Comparison of ENCODE assay signal across 17 cellular contexts in genomic region chr5:68419101-68419636, GRCh38.
DNase-seq lines count a peak whose midpoint lies in the region; ATAC-seq and TF ChIP-seq lines count a peak whose summit lies in the region.
"Had no signal": no experiment of that assay in that cellular context is flagged by ENCODE, and none has a peak within 500 bp of the region (broad histone marks: within the 10 kb centered on the region; RNA-seq: fewer than 3 reads in every experiment).

No MANE protein-coding gene starts in this region.

- H3K4me1 Mint-ChIP-seq in CD8-positive, alpha-beta memory T cell, result peaks cover 8 to 22% (median 20%) of the 10 kb centered on the region in 3 donors
- peaks cover 7% of the 10 kb centered on the region for H3K4me1 Mint-ChIP-seq in CD4-positive, alpha-beta T cell (ENCODE audit: low read depth)

- H2BK120ac ChIP-seq in mesenchymal stem cell (ENCODE audit: low read depth, low read length), result peak overlapping the region; percentile 88

- no peak overlapping the region for H3K4me3 Mint-ChIP-seq in CD8-positive, alpha-beta memory T cell
- no peak overlapping the region for H3K4me3 Mint-ChIP-seq in CD4-positive, alpha-beta T cell
- H3K4me3 Mint-ChIP-seq: brain had no signal

- no peaks in the 10 kb centered on the region for H3K9me3 ChIP-seq in CD8-positive, alpha-beta memory T cell (ENCODE audit: low read length)
- no peaks in the 10 kb centered on the region for H3K9me3 ChIP-seq in mesenchymal stem cell (ENCODE audit: control insufficient read depth, low read length)
- no peaks in the 10 kb centered on the region for H3K9me3 ChIP-seq in spleen
- no peaks in the 10 kb centered on the region for H3K9me3 ChIP-seq in CD4-positive, alpha-beta T cell (ENCODE audit: control insufficient read depth, low read length)
- H3K9me3 ChIP-seq: Peyer's patch had no signal

- TF ChIP-seq POLR2A in spleen (IDR thresholded peaks at IDR 0.05), result no peak

- H3K27ac Mint-ChIP-seq in CD8-positive, alpha-beta memory T cell, result no peak overlapping the region
- H3K27ac Mint-ChIP-seq in CD4-positive, alpha-beta T cell, result no peak overlapping the region

- H2AFZ ChIP-seq in mesenchymal stem cell (ENCODE audit: low read depth, low read length), result no peak overlapping the region

- H3K4me3 ChIP-seq in CD8-positive, alpha-beta memory T cell (ENCODE audit: low read length), result no peak overlapping the region
- no peak overlapping the region for H3K4me3 ChIP-seq in mesenchymal stem cell (ENCODE audit: insufficient read depth in 1 of 2, low read depth in 1 of 2, low read length in 2 of 2)
- H3K4me3 ChIP-seq in spleen, result no peak overlapping the region
- H3K4me3 ChIP-seq: lung, Peyer's patch had no signal

- peak overlapping the region; percentile 58 for H4K91ac ChIP-seq in mesenchymal stem cell (ENCODE audit: low read length)

- TF ChIP-seq CTCF in VCaP (conservative IDR thresholded peaks at IDR 0.05), result no peak
- TF ChIP-seq CTCF in spleen (IDR thresholded peaks at IDR 0.05 in 8 of 11, conservative IDR thresholded peaks at IDR 0.05 in 3 of 11), result no peak
- TF ChIP-seq CTCF in CD4-positive, alpha-beta T cell (IDR thresholded peaks at IDR 0.05), result no peak

- peak overlapping the region; percentile 77 for H3K27ac ChIP-seq in CD8-positive, alpha-beta memory T cell (ENCODE audit: low read depth, low read length)
- H3K27ac ChIP-seq in VCaP (peak overlapping the region; percentile 70), mesenchymal stem cell (ENCODE audit: low read length, poor library complexity, severe bottlenecking) (no peak overlapping the region), spleen (peak overlapping the region in 7 of 8 donors; percentile 36 to 81 (median 69))
- H3K27ac ChIP-seq in CD4-positive, alpha-beta T cell (ENCODE audit: low read depth, low read length), result no peak overlapping the region

- POLR2A ChIA-PET in CD8-positive, alpha-beta memory T cell (lab: Charles Lee), result no interaction called here
- POLR2A ChIA-PET in CD4-positive, alpha-beta T cell (lab: Charles Lee), result interaction anchor here (1.1 kb wide), 1 partner anchor 139 kb away, joined by 3 read pairs; no protein-coding TSS in a partner anchor

- no peak overlapping the region for H3K23ac ChIP-seq in mesenchymal stem cell (ENCODE audit: low read length in 2 of 2)

- WGBS in mesenchymal stem cell, result 59% methylated on average over 3 of the region's 4 CpGs
- WGBS in spleen, 5 donors, result 77 to 90% (median 86%) methylated on average over 4 of the region's 4 CpGs

- peak overlapping the region in 1 of 2 experiments; percentile 82 for H3K18ac ChIP-seq in mesenchymal stem cell (ENCODE audit: low read depth in 1 of 2, low read length in 2 of 2)

- H3K27me3 Mint-ChIP-seq in CD8-positive, alpha-beta memory T cell, result peaks cover 0 to 5% of the 10 kb centered on the region in 2 donors
- H3K27me3 Mint-ChIP-seq in CD4-positive, alpha-beta T cell, result no peaks in the 10 kb centered on the region
- H3K27me3 Mint-ChIP-seq: brain had no signal

- intact Hi-C loops in spleen (cut with DNase I; ENCODE audit: low total_unique reads), result no loop called here
- intact Hi-C loops in CD4-positive, alpha-beta T cell (cut with DNase I, micrococcal nuclease), result no loop called here

- H2BK12ac ChIP-seq in mesenchymal stem cell (ENCODE audit: low read length in 2 of 2), result peak overlapping the region in 1 of 2 experiments; percentile 69

- no peak overlapping the region for H3K4ac ChIP-seq in mesenchymal stem cell (ENCODE audit: low read depth in 1 of 2, low read length in 2 of 2)

- H2AK5ac ChIP-seq in mesenchymal stem cell (ENCODE audit: low read length, severe bottlenecking), result peak overlapping the region; percentile 67

- peaks cover 0 to 3% (median 0%) of the 10 kb centered on the region in 3 donors for H3K36me3 Mint-ChIP-seq in CD8-positive, alpha-beta memory T cell
- no peaks in the 10 kb centered on the region for H3K36me3 Mint-ChIP-seq in CD4-positive, alpha-beta T cell (ENCODE audit: low read depth)
- H3K36me3 Mint-ChIP-seq: brain had no signal

- H2BK5ac ChIP-seq in mesenchymal stem cell (ENCODE audit: low read depth, low read length, poor library complexity, severe bottlenecking), result no peak overlapping the region

- peaks cover 8% of the 10 kb centered on the region for H3K4me1 ChIP-seq in CD8-positive, alpha-beta memory T cell (ENCODE audit: insufficient read depth, low read length)
- H3K4me1 ChIP-seq in mesenchymal stem cell (ENCODE audit: control insufficient read depth, insufficient read depth, low read depth, low read length) (peaks cover 7% of the 10 kb centered on the region), spleen (peaks cover 2 to 48% (median 22%) of the 10 kb centered on the region in 6 donors)

- no peak overlapping the region for H3K14ac ChIP-seq in mesenchymal stem cell (ENCODE audit: low read length in 2 of 2)

- no peak for DNase-seq in CD8-positive, alpha-beta memory T cell
- no peak for DNase-seq in mesenchymal stem cell
- DNase-seq in spleen, result no peak
- no peak for DNase-seq in ureter (ENCODE audit: low spot score)
- no peak for DNase-seq in activated T-cell treated with anti-CD3 and anti-CD28 coated beads, Interleukin-2, amount 50 U/mL, for 1 hour
- DNase-seq in CD4-positive, alpha-beta T cell, result no peak
- DNase-seq: activated naive CD4-positive, alpha-beta T cell treated with anti-CD3 and anti-CD28 coated beads, Interleukin-2, amount 50 U/mL, for 16 hours; AML-193; KG1; NCI-H1105 treated with DMSO at 0.1 percent for 48 hours; NCI-H748 treated with DMSO at 0.1 percent for 48 hours; stimulated activated naive CD4-positive, alpha-beta T cell treated with Interleukin-2 at 50 U/mL for 16 hours had no signal

- H3K36me3 ChIP-seq in CD8-positive, alpha-beta memory T cell (ENCODE audit: insufficient read depth, low read length), result no peaks in the 10 kb centered on the region
- H3K36me3 ChIP-seq in mesenchymal stem cell (ENCODE audit: control insufficient read depth in 1 of 2, insufficient read depth in 2 of 2, low read depth in 1 of 2, low read length in 2 of 2), result no peaks in the 10 kb centered on the region
- no peaks in the 10 kb centered on the region for H3K36me3 ChIP-seq in spleen
- H3K36me3 ChIP-seq: Peyer's patch had no signal

- CTCF ChIA-PET in CD8-positive, alpha-beta memory T cell (lab: Charles Lee), result interaction anchor here (1.0 to 1.4 kb wide), 2 partner anchors 12 to 133 kb away, joined by 3 read pairs; no protein-coding TSS in a partner anchor
- CTCF ChIA-PET in CD4-positive, alpha-beta T cell (lab: Charles Lee), result no interaction called here

- no peaks in the 10 kb centered on the region for H3K9me3 Mint-ChIP-seq in CD8-positive, alpha-beta memory T cell
- no peaks in the 10 kb centered on the region for H3K9me3 Mint-ChIP-seq in CD4-positive, alpha-beta T cell
- H3K9me3 Mint-ChIP-seq: brain had no signal

- H4K8ac ChIP-seq in mesenchymal stem cell (ENCODE audit: low read length), result no peak overlapping the region

- H2BK15ac ChIP-seq in mesenchymal stem cell (ENCODE audit: low read depth, poor library complexity, severe bottlenecking), result no peak overlapping the region

- no peaks in the 10 kb centered on the region for H3K27me3 ChIP-seq in CD8-positive, alpha-beta memory T cell (ENCODE audit: insufficient read depth, low read length, poor library complexity, severe bottlenecking)
- H3K27me3 ChIP-seq in mesenchymal stem cell (ENCODE audit: control insufficient read depth in 1 of 2, insufficient read depth in 1 of 2, low read length in 2 of 2) (no peaks in the 10 kb centered on the region), spleen (replicated peaks in 1 of 7) (no peaks in the 10 kb centered on the region)
- no peaks in the 10 kb centered on the region for H3K27me3 ChIP-seq in CD4-positive, alpha-beta T cell (ENCODE audit: control insufficient read depth, insufficient read depth, low read length)
- H3K27me3 ChIP-seq: Peyer's patch had no signal

- H3K79me1 ChIP-seq in mesenchymal stem cell (replicated peaks; ENCODE audit: low read length, poor library complexity, severe bottlenecking), result no peaks in the 10 kb centered on the region

- H3K4me2 ChIP-seq in mesenchymal stem cell (ENCODE audit: low read length, poor library complexity, severe bottlenecking), result no peak overlapping the region

- peak overlapping the region; percentile 48 for H3K9ac ChIP-seq in mesenchymal stem cell (ENCODE audit: low read length)

- ATAC-seq in GM21390 (IDR thresholded peaks at IDR 0.05; ENCODE audit: unreplicated experiment), result no peak
- no peak for ATAC-seq in CD4-positive, alpha-beta T cell (ENCODE audit: poor library complexity)

Comparison
In these comparisons a context has a peak if more than half of its experiments do, and no peak if none do; other contexts are left out.
1. H3K27ac ChIP-seq: peak in CD8-positive, alpha-beta memory T cell (single experiment), VCaP (single experiment) and spleen (7 of 8); none in mesenchymal stem cell (single experiment) and CD4-positive, alpha-beta T cell (single experiment).